Comparison of ENCODE assay signal across 20 cellular contexts in genomic region chr12:57826400-57826799, GRCh38.
"Had no signal": no experiment of that assay in that cellular context is flagged by ENCODE, and none has a peak within 500 bp of the region (broad histone marks: within the 10 kb centered on the region; RNA-seq: fewer than 3 reads in every experiment).

No MANE protein-coding gene starts in this region.

- DNase-seq: activated CD4-positive, alpha-beta T cell treated with anti-CD3 and anti-CD28 coated beads for 36 hours; activated CD4-positive, alpha-beta T cell treated with anti-CD3 and anti-CD28 coated beads, Interleukin-2, amount 50 U/mL, for 48 hours; activated CD8-positive, alpha-beta memory T cell treated with anti-CD3 and anti-CD28 coated beads, Interleukin-2, amount 10 ng/mL, durations not matched to agents 7 days and 5 days; activated naive CD4-positive, alpha-beta T cell treated with anti-CD3 and anti-CD28 coated beads, Interleukin-2, amount 10 ng/mL, durations not matched to agents 7 days and 5 days; amniotic stem cell; central memory CD4-positive, alpha-beta T cell; dorsolateral prefrontal cortex; erythroblast; foreskin melanocyte; head of caudate nucleus; kidney; sigmoid colon; stimulated activated CD4-positive, alpha-beta T cell treated with anti-CD3 and anti-CD28 coated beads, Interleukin-4, amount 100 ng/mL, for 24 hours had no signal

- H3K27ac ChIP-seq: SK-N-MC had no signal

- H3K9me3 ChIP-seq: sigmoid colon had no signal

- H3K27me3 ChIP-seq: dorsolateral prefrontal cortex, sigmoid colon had no signal

- H3K9me3 Mint-ChIP-seq: activated naive CD4-positive, alpha-beta T cell treated with anti-CD3 and anti-CD28 coated beads, Interleukin-2, amount 10 ng/mL, durations not matched to agents 7 days and 5 days; activated T-helper 2 cell treated with anti-CD3 and anti-CD28 coated beads, Interferon-gamma antibody, Interleukin-2, Interleukin-4, amounts not matched to agents 10 μg/mL and 5 μg/mL and 100 μg/mL, durations not matched to agents 14 hours and 24 hours and 36 hours; nephron; stimulated activated memory B cell treated with anti-CD40 and anti-IgM and Interleukin-4, amounts not matched to agents 10 μg/mL and 1 μg/mL and 100 μg/mL, for 72 hours; T-helper 2 cell treated with Interferon-gamma antibody and Interleukin-4, amounts not matched to agents 5 μg/mL and 100 μg/mL, for 36 hours; WTC11 had no signal

- ATAC-seq: activated CD4-positive, alpha-beta T cell treated with anti-CD3 and anti-CD28 coated beads for 36 hours; activated CD8-positive, alpha-beta memory T cell treated with anti-CD3 and anti-CD28 coated beads, Interleukin-2, amount 10 ng/mL, durations not matched to agents 7 days and 5 days; left lobe of liver; stimulated activated memory B cell treated with anti-CD40 and anti-IgM and Interleukin-4, amounts not matched to agents 10 μg/mL and 1 μg/mL and 100 μg/mL, for 72 hours; WTC11 had no signal

- H3K27me3 Mint-ChIP-seq: activated CD4-positive, alpha-beta T cell treated with anti-CD3 and anti-CD28 coated beads for 36 hours; activated CD8-positive, alpha-beta memory T cell treated with anti-CD3 and anti-CD28 coated beads, Interleukin-2, amount 10 ng/mL, durations not matched to agents 7 days and 5 days; activated naive CD4-positive, alpha-beta T cell treated with anti-CD3 and anti-CD28 coated beads, Interleukin-2, amount 10 ng/mL, durations not matched to agents 7 days and 5 days; stimulated activated memory B cell treated with anti-CD40 and anti-IgM and Interleukin-4, amounts not matched to agents 10 μg/mL and 1 μg/mL and 100 μg/mL, for 72 hours had no signal

- H3K4me3 ChIP-seq: dorsolateral prefrontal cortex, sigmoid colon, SK-N-MC had no signal

- H3K4me3 Mint-ChIP-seq: activated CD4-positive, alpha-beta T cell treated with anti-CD3 and anti-CD28 coated beads for 36 hours; activated CD8-positive, alpha-beta memory T cell treated with anti-CD3 and anti-CD28 coated beads, Interleukin-2, amount 10 ng/mL, durations not matched to agents 7 days and 5 days; activated naive CD4-positive, alpha-beta T cell treated with anti-CD3 and anti-CD28 coated beads, Interleukin-2, amount 10 ng/mL, durations not matched to agents 7 days and 5 days; nephron; stimulated activated memory B cell treated with anti-CD40 and anti-IgM and Interleukin-4, amounts not matched to agents 10 μg/mL and 1 μg/mL and 100 μg/mL, for 72 hours; T-helper 2 cell treated with Interferon-gamma antibody and Interleukin-4, amounts not matched to agents 5 μg/mL and 100 μg/mL, for 36 hours; WTC11 had no signal

- H3K27ac Mint-ChIP-seq: activated CD8-positive, alpha-beta memory T cell treated with anti-CD3 and anti-CD28 coated beads, Interleukin-2, amount 10 ng/mL, durations not matched to agents 7 days and 5 days; activated naive CD4-positive, alpha-beta T cell treated with anti-CD3 and anti-CD28 coated beads, Interleukin-2, amount 10 ng/mL, durations not matched to agents 7 days and 5 days; activated T-helper 2 cell treated with anti-CD3 and anti-CD28 coated beads, Interferon-gamma antibody, Interleukin-2, Interleukin-4, amounts not matched to agents 10 μg/mL and 5 μg/mL and 100 μg/mL, durations not matched to agents 14 hours and 24 hours and 36 hours; nephron; stimulated activated memory B cell treated with anti-CD40 and anti-IgM and Interleukin-4, amounts not matched to agents 10 μg/mL and 1 μg/mL and 100 μg/mL, for 72 hours; T-helper 2 cell treated with Interferon-gamma antibody and Interleukin-4, amounts not matched to agents 5 μg/mL and 100 μg/mL, for 36 hours; WTC11 had no signal
